In genomic region chr6:87718662-87719433, GRCh38 we compare ENCODE assay signal across 10 cellular contexts. TPM values are rescaled to one million over a fixed set of nuclear protein-coding genes. Genes with fewer than 3 reads are reported as not detected.
DNase-seq lines count a peak whose midpoint lies in the region; ATAC-seq, FAIRE-seq and TF ChIP-seq lines count a peak whose summit lies in the region.
"Had no signal": no experiment of that assay in that cellular context is flagged by ENCODE, and none has a peak within 500 bp of the region (broad histone marks: within the 10 kb centered on the region; RNA-seq: fewer than 3 reads in every experiment).

No MANE protein-coding gene starts in this region.

- no peak for TF ChIP-seq EP300 in HepG2 (IDR thresholded peaks at IDR 0.05; ENCODE audit: low read depth in 2 of 2, low read length in 2 of 2)
- no peak for TF ChIP-seq EP300 in HepG2 (CRISPR knock-in tag; IDR thresholded peaks at IDR 0.05; ENCODE audit: borderline replicate concordance)

- DNase-seq in HT1080 (ENCODE audit: low read depth): peak; percentile 32
- DNase-seq in adipocyte (ENCODE audit: low read depth): peak; percentile 71
- DNase-seq in HepG2 (ENCODE audit: low spot score): no peak
- no peak for DNase-seq in effector CD4-positive, alpha-beta T cell
- DNase-seq in OCI-M2 (lab: John Stamatoyannopoulos, UW; ENCODE audit: unreplicated experiment): no peak
- DNase-seq in glomerular visceral epithelial cell (ENCODE audit: extremely low spot score): no peak
- DNase-seq in DMS153 treated with DMSO at 0.1 percent for 48 hours (lab: John Stamatoyannopoulos, UW; ENCODE audit: unreplicated experiment): no peak
- DNase-seq: NCI-H1694 treated with DMSO at 0.1 percent for 48 hours had no signal

- no peak for FAIRE-seq in HepG2 (lab: Jason Lieb, UNC)

- CTCF ChIA-PET in HepG2 (lab: Yijun Ruan, JAX; ENCODE audit: low intra/inter-chr PET ratio, low total read pairs): no interaction called here

- no peaks in the 10 kb centered on the region for H4K20me1 ChIP-seq in HepG2 (ENCODE audit: insufficient read depth, low read length)

- H2AFZ ChIP-seq in ACC112 (ENCODE audit: low read length, unreplicated experiment): no peak overlapping the region
- no peak overlapping the region for H2AFZ ChIP-seq in HepG2 (ENCODE audit: low read length)

- TF ChIP-seq POLR2A in HepG2 (IDR thresholded peaks at IDR 0.05; ENCODE audit: insufficient read depth in 1 of 2, low read depth in 2 of 2, low read length in 2 of 2): no peak

- H3K79me2 ChIP-seq in ACC112 (ENCODE audit: control insufficient read depth, insufficient read depth, low read length, unreplicated experiment) (no peaks in the 10 kb centered on the region), HepG2 (ENCODE audit: insufficient read depth, low read length) (no peaks in the 10 kb centered on the region)

- H3K4me3 ChIP-seq in ACC112 (ENCODE audit: low read depth, low read length): no peak overlapping the region
- no peak overlapping the region for H3K4me3 ChIP-seq in adipocyte (ENCODE audit: low read length)
- no peak overlapping the region for H3K4me3 ChIP-seq in HepG2 (replicated peaks in 1 of 3; ENCODE audit: insufficient read depth in 1 of 3, low read depth in 2 of 3, low read length in 3 of 3)

- no TSS peak for BruUV-seq in HepG2 (replicated peaks; lab: Mats Ljungman, UMichigan)

- H3K36me3 ChIP-seq in ACC112 (ENCODE audit: insufficient read depth, low read length) (no peaks in the 10 kb centered on the region), adipocyte (ENCODE audit: control insufficient read depth, insufficient read depth, low read length, severe bottlenecking) (no peaks in the 10 kb centered on the region), HepG2 (replicated peaks in 1 of 2; ENCODE audit: control insufficient read depth in 1 of 2, insufficient read depth in 2 of 2, low read length in 2 of 2) (no peaks in the 10 kb centered on the region)

- intact Hi-C loops in HepG2 (cut with micrococcal nuclease; ENCODE audit: unreplicated experiment): no loop called here

- in situ Hi-C loops in HepG2 (cut with HindIII; ENCODE audit: extremely low pct_ligation_motif_present, low pct_unique_long_range_greater_than_20kb): no loop called here

- H3K4me1 ChIP-seq in ACC112 (ENCODE audit: control insufficient read depth, insufficient read depth, low read length, unreplicated experiment): peaks cover 52% of the 10 kb centered on the region
- peaks cover 41% of the 10 kb centered on the region for H3K4me1 ChIP-seq in adipocyte (ENCODE audit: control insufficient read depth, insufficient read depth, low read length)
- peaks cover 37% of the 10 kb centered on the region for H3K4me1 ChIP-seq in HepG2 (ENCODE audit: insufficient read depth, low read length)

- TF ChIP-seq RAD21 in HepG2 (CRISPR knock-in tag; IDR thresholded peaks at IDR 0.05): no peak

- H3K27me3 ChIP-seq in ACC112 (ENCODE audit: insufficient read depth, low read length) (no peaks in the 10 kb centered on the region), adipocyte (replicated peaks; ENCODE audit: control insufficient read depth, insufficient read depth, low read length) (no peaks in the 10 kb centered on the region), HepG2 (ENCODE audit: control insufficient read depth in 1 of 2, insufficient read depth in 2 of 2, low read length in 2 of 2) (no peaks in the 10 kb centered on the region)

- H3K9me3 ChIP-seq in adipocyte (ENCODE audit: control insufficient read depth, low read length) (no peaks in the 10 kb centered on the region), HepG2 (ENCODE audit: low read length) (no peaks in the 10 kb centered on the region)

- H3K9ac ChIP-seq in adipocyte (ENCODE audit: low read length): no peak overlapping the region
- H3K9ac ChIP-seq in HepG2 (ENCODE audit: insufficient read depth, low read depth, low read length): no peak overlapping the region

- WGBS in HepG2 (ENCODE audit: low lambda C conversion rate): 89% methylated on average over 9 of the region's 9 CpGs

- ATAC-seq in HepG2: no peak
- ATAC-seq: Panc1 had no signal

- peak overlapping the region; percentile 58 for H3K27ac ChIP-seq in ACC112 (ENCODE audit: low read depth, low read length)
- no peak overlapping the region for H3K27ac ChIP-seq in HepG2 (ENCODE audit: extremely low read length, insufficient read depth, low read length)

- H3K4me2 ChIP-seq in HepG2 (ENCODE audit: low read depth, low read length): no peak overlapping the region

- POLR2A ChIA-PET in HepG2 (lab: Yijun Ruan, JAX): interaction anchor here (1.1 kb wide), 1 partner anchor 80 kb away, joined by 3 read pairs; no protein-coding TSS in a partner anchor

- no peak for TF ChIP-seq CTCF in HepG2 (CRISPR knock-in tag; IDR thresholded peaks at IDR 0.05)

TF ChIP-seq in HepG2, 621 proteins besides CTCF, POLR2A, EP300 and RAD21 (continues in another document):
- 0 out of 2 replicates have a peak, but pooled peaks have one; percentile 19 for TF ChIP-seq CEBPG (CRISPR knock-in tag; IDR thresholded peaks at IDR 0.05)
- no peak for TF ChIP-seq SP2 (CRISPR knock-in tag; IDR thresholded peaks at IDR 0.05)
- no peak for TF ChIP-seq GRHL1 (CRISPR knock-in tag; conservative IDR thresholded peaks at IDR 0.05)
- TF ChIP-seq CEBPB (IDR thresholded peaks at IDR 0.05; ENCODE audit: borderline replicate concordance, low read depth, low read length): peak; percentile 66; the same call in 1 of the 2 replicates
- no peak for TF ChIP-seq ZNF550 (CRISPR knock-in tag; IDR thresholded peaks at IDR 0.05; ENCODE audit: borderline replicate concordance)

RNA-seq across cellular contexts. Expression of gene AKIRIN2, which starts 16.8 kb away (rescaled TPM):
- total RNA-seq in HT1080 (2014; rRNA removed; shearing (Covaris generic)): 19.4 and 32.4 TPM in 2 replicates
- 79.7 and 87.3 TPM in 2 replicates for polyA plus RNA-seq in HT1080 (2015; cell fraction: cytosol; rRNA removed)
- polyA plus RNA-seq in HT1080 (2015; cell fraction: nucleus; rRNA removed): 71.7 and 86.0 TPM in 2 replicates
- total RNA-seq in HepG2 (2016; rRNA removed; fragmentation: Illumina TruSeq; extraction: Trizol): 23.4 and 29.2 TPM in 2 replicates
- total RNA-seq in HepG2 (2016; cell fraction: cytosol; rRNA removed; fragmentation: Illumina TruSeq; extraction: Trizol; ENCODE audit: low read depth): 6.7 and 8.7 TPM in 2 replicates
- 21.0 and 29.6 TPM in 2 replicates for total RNA-seq in HepG2 (2016; cell fraction: insoluble cytoplasmic fraction; rRNA removed; fragmentation: Illumina TruSeq; extraction: Trizol)
- total RNA-seq in HepG2 (2016; cell fraction: membrane; rRNA removed; fragmentation: Illumina TruSeq; extraction: Trizol): 30.2 and 32.7 TPM in 2 replicates
- 28.7 and 38.1 TPM in 2 replicates for total RNA-seq in HepG2 (2016; cell fraction: nucleus; rRNA removed; fragmentation: Illumina TruSeq; extraction: Trizol)
- 15.6 and 16.0 TPM in 2 replicates for polyA plus RNA-seq in HepG2 (2011; rRNA removed)
- polyA plus RNA-seq in HepG2 (2011; cell fraction: cytosol; rRNA removed): 8.3 and 10.7 TPM in 2 replicates
- 22.6 and 23.5 TPM in 2 replicates for polyA plus RNA-seq in HepG2 (2011; cell fraction: nucleus; rRNA removed)
- 40.3 and 44.8 TPM in 2 replicates for polyA plus RNA-seq in HepG2 (2012)
- 17.2 and 17.9 TPM in 2 replicates for polyA plus RNA-seq in HepG2 (2016; cell fraction: cytosol; fragmentation: Illumina TruSeq; extraction: Trizol; ENCODE audit: low read depth)
- 59.2 and 61.5 TPM in 2 replicates for polyA plus RNA-seq in HepG2 (2016; cell fraction: insoluble cytoplasmic fraction; fragmentation: Illumina TruSeq; extraction: Trizol; ENCODE audit: low read depth)
- polyA plus RNA-seq in HepG2 (2016; cell fraction: membrane; fragmentation: Illumina TruSeq; extraction: Trizol; ENCODE audit: low read depth): 34.9 and 39.3 TPM in 2 replicates
- 58.6 and 63.2 TPM in 2 replicates for polyA plus RNA-seq in HepG2 (2016; cell fraction: nucleus; fragmentation: Illumina TruSeq; extraction: Trizol; ENCODE audit: insufficient read depth, low read depth)
- 7.8 and 15.7 TPM in 2 replicates for polyA minus RNA-seq in HepG2 (2011; rRNA and poly(A)+ RNA removed; ENCODE audit: low replicate concordance)
- polyA minus RNA-seq in HepG2 (2011; cell fraction: cytosol; rRNA and poly(A)+ RNA removed): 25.7 and 27.7 TPM in 2 replicates
- polyA minus RNA-seq in HepG2 (2011; cell fraction: nucleus; rRNA and poly(A)+ RNA removed): 40.0 and 50.9 TPM in 2 replicates

Comparison
In these comparisons a context has a peak if more than half of its experiments do, and no peak if none do; other contexts are left out.
1. DNase-seq: peak in HT1080 (single experiment) and adipocyte (single experiment); none in HepG2 (single experiment), effector CD4-positive, alpha-beta T cell (single experiment), OCI-M2 (single experiment), glomerular visceral epithelial cell (single experiment) and DMS153 treated with DMSO at 0.1 percent for 48 hours (single experiment).